11 cellular contexts compared by ENCODE assay signal in the genomic region with DNA sequence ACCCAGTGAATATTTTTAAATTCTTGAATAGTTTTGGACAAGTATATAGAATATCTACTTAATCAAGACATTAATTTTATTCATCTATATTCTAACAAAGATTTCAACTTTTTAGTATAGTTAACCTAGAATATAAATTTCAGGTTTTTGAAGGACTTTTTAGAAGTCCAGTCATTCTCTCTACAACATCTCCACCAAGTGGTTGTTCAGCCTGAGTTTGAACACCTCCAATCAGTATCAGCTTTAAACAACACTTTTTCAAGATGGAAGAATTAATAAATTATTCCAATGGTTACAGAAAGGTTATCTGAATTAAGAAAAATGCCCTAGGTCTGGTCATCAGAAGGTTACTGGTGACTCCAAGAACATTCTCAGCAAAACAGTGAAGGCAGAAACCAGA. TPM values are rescaled to one million over a fixed set of nuclear protein-coding genes. Genes with fewer than 3 reads are reported as not detected.
DNase-seq lines count a peak whose midpoint lies in the region; ATAC-seq, FAIRE-seq and TF ChIP-seq lines count a peak whose summit lies in the region.
"Had no signal": no experiment of that assay in that cellular context is flagged by ENCODE, and none has a peak within 500 bp of the region (broad histone marks: within the 10 kb centered on the region; RNA-seq: fewer than 3 reads in every experiment).

No MANE protein-coding gene starts in this region.

- DNase-seq in RPMI7951 (ENCODE audit: low read depth) (peak; percentile 12), fibroblast of the aortic adventitia (ENCODE audit: low read depth) (peak; percentile 45), H54 (ENCODE audit: insufficient read length, low spot score) (no peak), AG08395 (ENCODE audit: low spot score) (no peak)
- DNase-seq: NK-92 treated with Interleukin-12 subunit alpha and Interleukin-12 subunit beta, amount 100 ng/mL, for 24 hours; stimulated activated CD4-positive, alpha-beta T cell treated with anti-CD3 and anti-CD28 coated beads, Interleukin-15, amount 100 ng/mL, for 24 hours had no signal

- TF ChIP-seq CTCF in GM12874 (IDR thresholded peaks at IDR 0.05; ENCODE audit: insufficient read depth, low read depth, low read length) (0 out of 2 replicates have a peak, but pooled peaks have one; percentile 4), fibroblast of the aortic adventitia (IDR thresholded peaks at IDR 0.05; ENCODE audit: insufficient read depth, low read length) (peak; percentile 26)

- TF ChIP-seq POLR2A in H54 (IDR thresholded peaks at IDR 0.05; ENCODE audit: low read depth, low read length) = no peak

- ATAC-seq in HG02678 (IDR thresholded peaks at IDR 0.05; ENCODE audit: unreplicated experiment) = no peak
- ATAC-seq in HG02870 (IDR thresholded peaks at IDR 0.05; ENCODE audit: unreplicated experiment) = no peak

- no peak overlapping the region for H3K4me3 ChIP-seq in fibroblast of the aortic adventitia (ENCODE audit: low read depth, low read length)
- H3K4me3 ChIP-seq: BLaER1 treated with 17β-estradiol and CSF1 and Interleukin-3, amounts not matched to agents 10 nM and 100 nM had no signal

- FAIRE-seq in A204.1 (lab: Jason Lieb, UNC) = peak; percentile 91
- no peak for FAIRE-seq in H54 (lab: Jason Lieb, UNC)

RNA-seq across cellular contexts. Expression of gene EIF3M, which starts 31.8 kb away (rescaled TPM):
- 673 and 742 TPM in 2 replicates for total RNA-seq in RPMI7951 (2014; rRNA removed; shearing (Covaris generic))
- total RNA-seq in fibroblast of the aortic adventitia (ENCODE audit: low replicate concordance) = 575 and 1,709 TPM in 2 replicates

Comparison
In these comparisons a context has a peak if more than half of its experiments do, and no peak if none do; other contexts are left out.
1. DNase-seq: peak in RPMI7951 (single experiment) and fibroblast of the aortic adventitia (single experiment); none in H54 (single experiment) and AG08395 (single experiment).